1 cellular context compared by ENCODE assay signal in the genomic region with DNA sequence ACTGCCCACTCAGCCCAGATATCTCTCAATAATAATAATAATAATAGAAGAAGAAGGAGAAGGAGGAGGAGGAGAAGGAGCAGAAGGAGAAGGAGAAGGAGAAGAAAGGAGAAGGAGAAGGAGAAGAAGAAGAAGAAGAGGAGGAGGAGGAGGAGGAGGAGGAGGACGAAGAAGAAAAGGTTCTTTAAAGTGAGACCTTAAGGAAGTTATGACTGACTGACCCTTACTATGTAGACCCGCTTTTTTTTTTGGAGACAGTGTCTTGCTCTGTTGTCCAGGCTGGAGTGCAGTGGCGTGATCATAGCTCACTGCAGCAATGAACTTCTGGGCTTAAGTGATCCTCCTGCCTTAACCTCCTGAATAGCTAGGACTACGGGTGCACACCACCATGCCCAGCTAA.
TF ChIP-seq lines count a peak whose summit lies in the region.

No MANE protein-coding gene starts in this region.

TF ChIP-seq in HepG2, 621 proteins besides CTCF, POLR2A, EP300 and RAD21 (continued from another document):
- TF ChIP-seq ZNF512 (CRISPR knock-in tag; IDR thresholded peaks at IDR 0.05) (peak; percentile 93; the same call in 1 of the 2 replicates), GABPA (IDR thresholded peaks at IDR 0.05; ENCODE audit: low read depth, low read length) (no peak), GABPA (CRISPR knock-in tag; IDR thresholded peaks at IDR 0.05; ENCODE audit: low read depth) (no peak), KMT2B (CRISPR knock-in tag; IDR thresholded peaks at IDR 0.05) (no peak), ZNF746 (CRISPR knock-in tag; IDR thresholded peaks at IDR 0.05) (no peak)
- TF ChIP-seq, protein P1, sequence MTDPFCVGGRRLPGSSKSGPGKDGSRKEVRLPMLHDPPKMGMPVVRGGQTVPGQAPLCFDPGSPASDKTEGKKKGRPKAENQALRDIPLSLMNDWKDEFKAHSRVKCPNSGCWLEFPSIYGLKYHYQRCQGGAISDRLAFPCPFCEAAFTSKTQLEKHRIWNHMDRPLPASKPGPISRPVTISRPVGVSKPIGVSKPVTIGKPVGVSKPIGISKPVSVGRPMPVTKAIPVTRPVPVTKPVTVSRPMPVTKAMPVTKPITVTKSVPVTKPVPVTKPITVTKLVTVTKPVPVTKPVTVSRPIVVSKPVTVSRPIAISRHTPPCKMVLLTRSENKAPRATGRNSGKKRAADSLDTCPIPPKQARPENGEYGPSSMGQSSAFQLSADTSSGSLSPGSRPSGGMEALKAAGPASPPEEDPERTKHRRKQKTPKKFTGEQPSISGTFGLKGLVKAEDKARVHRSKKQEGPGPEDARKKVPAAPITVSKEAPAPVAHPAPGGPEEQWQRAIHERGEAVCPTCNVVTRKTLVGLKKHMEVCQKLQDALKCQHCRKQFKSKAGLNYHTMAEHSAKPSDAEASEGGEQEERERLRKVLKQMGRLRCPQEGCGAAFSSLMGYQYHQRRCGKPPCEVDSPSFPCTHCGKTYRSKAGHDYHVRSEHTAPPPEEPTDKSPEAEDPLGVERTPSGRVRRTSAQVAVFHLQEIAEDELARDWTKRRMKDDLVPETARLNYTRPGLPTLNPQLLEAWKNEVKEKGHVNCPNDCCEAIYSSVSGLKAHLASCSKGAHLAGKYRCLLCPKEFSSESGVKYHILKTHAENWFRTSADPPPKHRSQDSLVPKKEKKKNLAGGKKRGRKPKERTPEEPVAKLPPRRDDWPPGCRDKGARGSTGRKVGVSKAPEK (CRISPR knock-in tag; IDR thresholded peaks at IDR 0.05; ENCODE audit: borderline replicate concordance): 0 out of 2 replicates have a peak, but pooled peaks have one; percentile 1
- TF ChIP-seq, protein P2, sequence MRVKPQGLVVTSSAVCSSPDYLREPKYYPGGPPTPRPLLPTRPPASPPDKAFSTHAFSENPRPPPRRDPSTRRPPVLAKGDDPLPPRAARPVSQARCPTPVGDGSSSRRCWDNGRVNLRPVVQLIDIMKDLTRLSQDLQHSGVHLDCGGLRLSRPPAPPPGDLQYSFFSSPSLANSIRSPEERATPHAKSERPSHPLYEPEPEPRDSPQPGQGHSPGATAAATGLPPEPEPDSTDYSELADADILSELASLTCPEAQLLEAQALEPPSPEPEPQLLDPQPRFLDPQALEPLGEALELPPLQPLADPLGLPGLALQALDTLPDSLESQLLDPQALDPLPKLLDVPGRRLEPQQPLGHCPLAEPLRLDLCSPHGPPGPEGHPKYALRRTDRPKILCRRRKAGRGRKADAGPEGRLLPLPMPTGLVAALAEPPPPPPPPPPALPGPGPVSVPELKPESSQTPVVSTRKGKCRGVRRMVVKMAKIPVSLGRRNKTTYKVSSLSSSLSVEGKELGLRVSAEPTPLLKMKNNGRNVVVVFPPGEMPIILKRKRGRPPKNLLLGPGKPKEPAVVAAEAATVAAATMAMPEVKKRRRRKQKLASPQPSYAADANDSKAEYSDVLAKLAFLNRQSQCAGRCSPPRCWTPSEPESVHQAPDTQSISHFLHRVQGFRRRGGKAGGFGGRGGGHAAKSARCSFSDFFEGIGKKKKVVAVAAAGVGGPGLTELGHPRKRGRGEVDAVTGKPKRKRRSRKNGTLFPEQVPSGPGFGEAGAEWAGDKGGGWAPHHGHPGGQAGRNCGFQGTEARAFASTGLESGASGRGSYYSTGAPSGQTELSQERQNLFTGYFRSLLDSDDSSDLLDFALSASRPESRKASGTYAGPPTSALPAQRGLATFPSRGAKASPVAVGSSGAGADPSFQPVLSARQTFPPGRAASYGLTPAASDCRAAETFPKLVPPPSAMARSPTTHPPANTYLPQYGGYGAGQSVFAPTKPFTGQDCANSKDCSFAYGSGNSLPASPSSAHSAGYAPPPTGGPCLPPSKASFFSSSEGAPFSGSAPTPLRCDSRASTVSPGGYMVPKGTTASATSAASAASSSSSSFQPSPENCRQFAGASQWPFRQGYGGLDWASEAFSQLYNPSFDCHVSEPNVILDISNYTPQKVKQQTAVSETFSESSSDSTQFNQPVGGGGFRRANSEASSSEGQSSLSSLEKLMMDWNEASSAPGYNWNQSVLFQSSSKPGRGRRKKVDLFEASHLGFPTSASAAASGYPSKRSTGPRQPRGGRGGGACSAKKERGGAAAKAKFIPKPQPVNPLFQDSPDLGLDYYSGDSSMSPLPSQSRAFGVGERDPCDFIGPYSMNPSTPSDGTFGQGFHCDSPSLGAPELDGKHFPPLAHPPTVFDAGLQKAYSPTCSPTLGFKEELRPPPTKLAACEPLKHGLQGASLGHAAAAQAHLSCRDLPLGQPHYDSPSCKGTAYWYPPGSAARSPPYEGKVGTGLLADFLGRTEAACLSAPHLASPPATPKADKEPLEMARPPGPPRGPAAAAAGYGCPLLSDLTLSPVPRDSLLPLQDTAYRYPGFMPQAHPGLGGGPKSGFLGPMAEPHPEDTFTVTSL (CRISPR knock-in tag; IDR thresholded peaks at IDR 0.05; ENCODE audit: borderline replicate concordance): no peak
